In the genomic region with DNA sequence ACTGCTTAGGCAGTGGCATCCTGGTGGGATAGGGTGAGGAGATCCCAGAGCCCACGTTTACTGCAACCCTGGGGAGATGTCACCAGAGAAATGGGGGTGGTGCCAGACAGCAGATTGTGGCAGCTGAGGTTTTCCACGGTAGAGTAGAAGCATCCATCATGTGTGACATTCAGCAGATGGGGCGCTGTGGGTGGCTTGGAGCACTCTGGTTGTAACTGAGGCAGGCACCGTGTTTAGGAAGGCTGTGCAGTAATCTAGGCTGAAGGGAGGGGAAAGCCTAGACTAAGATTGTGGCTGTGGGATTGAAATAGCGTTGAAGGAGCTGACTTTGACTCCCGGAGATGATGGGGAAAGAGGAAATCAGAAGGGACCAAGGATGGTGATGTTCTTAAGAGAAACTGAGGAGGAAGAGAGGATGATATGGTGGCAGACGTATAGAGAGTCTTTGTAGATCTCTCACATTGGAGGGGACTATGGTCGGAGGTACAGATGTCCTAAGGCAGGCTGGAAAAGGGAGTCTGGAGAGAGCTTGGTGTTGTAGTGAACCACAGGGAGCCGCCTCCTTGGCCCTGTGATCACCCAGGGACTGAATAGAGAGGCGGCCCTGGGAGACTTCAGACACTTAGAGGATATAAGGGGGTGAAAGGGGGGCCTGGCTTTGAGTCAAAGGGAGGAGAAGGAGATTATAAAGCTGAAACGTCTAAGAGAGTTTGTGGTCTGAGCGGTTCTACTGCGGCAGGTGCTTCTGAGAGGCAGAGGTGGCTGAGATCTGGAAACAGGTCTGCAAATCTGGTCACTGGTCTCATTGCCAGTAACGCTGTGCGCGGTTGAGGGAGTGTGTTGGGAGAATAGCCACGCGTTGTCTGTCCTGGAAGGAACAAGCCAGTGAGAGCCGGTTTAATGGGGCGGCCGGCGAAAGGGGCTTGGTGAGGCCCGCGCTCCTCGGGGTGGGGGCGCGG, we compare ENCODE assay signal across 1 cellular context.
TF ChIP-seq lines count a peak whose summit lies in the region.

No MANE protein-coding gene starts in this region.

TF ChIP-seq in SK-N-SH, 30 proteins besides CTCF, POLR2A, EP300 and RAD21 (continued from another document):
- 0 out of 2 replicates have a peak, but pooled peaks have one; percentile 18 for TF ChIP-seq PBX3 (IDR thresholded peaks at IDR 0.05)
- no peak for TF ChIP-seq GABPA (IDR thresholded peaks at IDR 0.05; ENCODE audit: low read depth)
